Comparison of ENCODE assay signal across 12 cellular contexts in genomic region chr14:55762595-55763232, GRCh38.
DNase-seq lines count a peak whose midpoint lies in the region; ATAC-seq and TF ChIP-seq lines count a peak whose summit lies in the region.
"Had no signal": no experiment of that assay in that cellular context is flagged by ENCODE, and none has a peak within 500 bp of the region (broad histone marks: within the 10 kb centered on the region; RNA-seq: fewer than 3 reads in every experiment).

No MANE protein-coding gene starts in this region.

- peak; percentile 62 to 83 for ATAC-seq in activated T-cell treated with anti-CD3 and anti-CD28 coated beads, Interleukin-2, amount 50 U/mL, for 72 hours (replicated peaks in 1 of 2)
- ATAC-seq in GM21619 (IDR thresholded peaks at IDR 0.05; ENCODE audit: unreplicated experiment) = peak; percentile 78
- ATAC-seq in HG03442 (IDR thresholded peaks at IDR 0.05; ENCODE audit: unreplicated experiment) = peak; percentile 55

- peaks cover 0 to 2% of the 10 kb centered on the region in 2 donors for H3K9me3 Mint-ChIP-seq in activated T-cell treated with anti-CD3 and anti-CD28 coated beads, Interleukin-2, amount 50 U/mL, for 72 hours
- peaks cover 0 to 3% of the 10 kb centered on the region in 2 experiments; a peak in 1 of 5 replicates for H3K9me3 Mint-ChIP-seq in H9
- H3K9me3 Mint-ChIP-seq: dendritic cell treated with granulocyte-macrophage colony-stimulating factor and Interleukin-4, amounts not matched to agents 40 ng/mL and 50 ng/mL, for 4 days had no signal

- peaks cover 0 to 1% of the 10 kb centered on the region in 2 donors for H3K36me3 Mint-ChIP-seq in activated T-cell treated with anti-CD3 and anti-CD28 coated beads, Interleukin-2, amount 50 U/mL, for 72 hours (ENCODE audit: insufficient read depth in 2 of 2)
- H3K36me3 Mint-ChIP-seq in H9 (ENCODE audit: insufficient read depth in 1 of 3, low read depth in 3 of 3) = no peaks in the 10 kb centered on the region

- H3K36me3 ChIP-seq in neuronal stem cell (replicated peaks in 1 of 2; ENCODE audit: control insufficient read depth in 2 of 2, insufficient read depth in 2 of 2, low read length in 2 of 2) = no peaks in the 10 kb centered on the region
- H3K36me3 ChIP-seq in left ventricle myocardium inferior = no peaks in the 10 kb centered on the region

- H2BK12ac ChIP-seq in neuronal stem cell (ENCODE audit: low read length) = no peak overlapping the region
- H2BK12ac ChIP-seq in H9 (ENCODE audit: insufficient read length, low read depth, low read length) = no peak overlapping the region

- H3K79me2 ChIP-seq in H9 (ENCODE audit: insufficient read depth, low read length) = no peaks in the 10 kb centered on the region

- peak in 1 of 2 donors; percentile 8 for DNase-seq in activated T-cell treated with anti-CD3 and anti-CD28 coated beads, Interleukin-2, amount 50 U/mL, for 72 hours
- DNase-seq in activated T-cell treated with anti-CD3 and anti-CD28 coated beads, Interleukin-2, amount 50 U/mL, for 48 hours = no peak
- DNase-seq in neuronal stem cell (ENCODE audit: low spot score) (no peak), left ventricle myocardium inferior (no peak), H9 (no peak)
- DNase-seq in stimulated activated CD4-positive, alpha-beta T cell treated with anti-CD3 and anti-CD28 coated beads, Interleukin-1b, Interleukin-23, amount 100 ng/mL, for 48 hours = no peak
- DNase-seq: mesendoderm, NCI-H2227 treated with DMSO at 0.1 percent for 48 hours, posterior cingulate gyrus had no signal

- intact Hi-C loops in left ventricle myocardium inferior (cut with micrococcal nuclease) = no loop called here

- H3K23me2 ChIP-seq in H9 (ENCODE audit: insufficient read length, low read depth, low read length, poor library complexity, severe bottlenecking) = no peaks in the 10 kb centered on the region

- H3K4me1 ChIP-seq in neuronal stem cell (ENCODE audit: control insufficient read depth in 2 of 2, insufficient read depth in 1 of 2, low read depth in 1 of 2, low read length in 2 of 2) (peaks cover 7 to 12% of the 10 kb centered on the region in 2 donors), left ventricle myocardium inferior (no peaks in the 10 kb centered on the region), H9 (ENCODE audit: insufficient read depth, low read length) (peaks cover 5% of the 10 kb centered on the region; the same call in 1 of the 2 replicates)

- H2BK15ac ChIP-seq in neuronal stem cell (ENCODE audit: low read length) (no peak overlapping the region), H9 (ENCODE audit: low read depth, low read length) (no peak overlapping the region)

- no peak overlapping the region for H4K8ac ChIP-seq in neuronal stem cell (ENCODE audit: low read depth, low read length)
- no peak overlapping the region for H4K8ac ChIP-seq in H9 (replicated peaks; ENCODE audit: insufficient read length, low read depth, low read length)

- no CpG with 5 or more reads among the region's 5 CpGs for WGBS in neuronal stem cell (ENCODE audit: extremely low coverage in 2 of 2, insufficient read length in 2 of 2, insufficient replicate concordance in 1 of 2), 2 donors
- no CpG with 5 or more reads among the region's 5 CpGs for WGBS in H9 (ENCODE audit: extremely low coverage, insufficient read length, low lambda C conversion rate)

- H3K4ac ChIP-seq in neuronal stem cell (ENCODE audit: low read length) (no peak overlapping the region), H9 (ENCODE audit: low read depth, low read length) (no peak overlapping the region)

- H3K4me2 ChIP-seq in neuronal stem cell (ENCODE audit: insufficient read depth, low read length, poor library complexity, severe bottlenecking) = no peak overlapping the region
- no peak overlapping the region for H3K4me2 ChIP-seq in H9 (ENCODE audit: insufficient read depth, insufficient read length, low read length)

- peak overlapping the region; percentile 72 for H3K27ac Mint-ChIP-seq in activated T-cell treated with anti-CD3 and anti-CD28 coated beads, Interleukin-2, amount 50 U/mL, for 72 hours
- H3K27ac Mint-ChIP-seq in H9 = no peak overlapping the region
- H3K27ac Mint-ChIP-seq: dendritic cell treated with granulocyte-macrophage colony-stimulating factor and Interleukin-4, amounts not matched to agents 40 ng/mL and 50 ng/mL, for 4 days had no signal

- no peak overlapping the region for H3K56ac ChIP-seq in H9 (ENCODE audit: insufficient read length, low read depth, low read length)

- H3K18ac ChIP-seq in neuronal stem cell (ENCODE audit: low read length) (no peak overlapping the region), H9 (ENCODE audit: insufficient read length, low read depth, low read length) (no peak overlapping the region)

- H3K79me1 ChIP-seq in neuronal stem cell (ENCODE audit: low read depth, low read length) (no peaks in the 10 kb centered on the region), H9 (ENCODE audit: insufficient read depth, low read depth, low read length, poor library complexity, severe bottlenecking) (no peaks in the 10 kb centered on the region)

- no peak overlapping the region for H3K27ac ChIP-seq in neuronal stem cell (replicated peaks; ENCODE audit: low read length)
- no peak overlapping the region for H3K27ac ChIP-seq in left ventricle myocardium inferior (replicated peaks)
- no peak overlapping the region for H3K27ac ChIP-seq in H9 (ENCODE audit: insufficient read length, low read depth, low read length)

- no peak overlapping the region for H3T11ph ChIP-seq in H9 (ENCODE audit: low read length)

- H2BK120ac ChIP-seq in neuronal stem cell (ENCODE audit: low read depth, low read length) (no peak overlapping the region), H9 (ENCODE audit: low read depth, low read length, poor library complexity, severe bottlenecking) (no peak overlapping the region)

- H3K9ac ChIP-seq in neuronal stem cell (ENCODE audit: low read depth, low read length, poor library complexity) (no peak overlapping the region), H9 (ENCODE audit: extremely low read depth, insufficient read length, low read length) (no peak overlapping the region)

- H2AFZ ChIP-seq in neuronal stem cell (ENCODE audit: low read length) (peak overlapping the region; percentile 18), H9 (ENCODE audit: low read length) (no peak overlapping the region)

- H3K27me3 Mint-ChIP-seq in activated T-cell treated with anti-CD3 and anti-CD28 coated beads, Interleukin-2, amount 50 U/mL, for 72 hours (ENCODE audit: low read depth) = peaks cover 5% of the 10 kb centered on the region
- H3K27me3 Mint-ChIP-seq in H9 (ENCODE audit: low read depth) = no peaks in the 10 kb centered on the region; the same call in 1 of the 2 replicates

- H4K91ac ChIP-seq in neuronal stem cell (ENCODE audit: low read depth, low read length, poor library complexity) (no peak overlapping the region), H9 (ENCODE audit: insufficient read length, low read depth, low read length) (no peak overlapping the region)

- H2BK20ac ChIP-seq in H9 (ENCODE audit: low read depth, low read length, poor library complexity, severe bottlenecking) = no peak overlapping the region

- no peaks in the 10 kb centered on the region for H3K9me3 ChIP-seq in neuronal stem cell (replicated peaks in 1 of 2; ENCODE audit: control insufficient read depth in 2 of 2, insufficient read depth in 1 of 2, low read depth in 1 of 2, low read length in 2 of 2)
- no peaks in the 10 kb centered on the region for H3K9me3 ChIP-seq in left ventricle myocardium inferior (replicated peaks)
- no peaks in the 10 kb centered on the region for H3K9me3 ChIP-seq in H9 (ENCODE audit: control insufficient read depth, low read depth, low read length)

- peak overlapping the region; percentile 45 to 65 for H3K4me3 Mint-ChIP-seq in activated T-cell treated with anti-CD3 and anti-CD28 coated beads, Interleukin-2, amount 50 U/mL, for 72 hours
- peak overlapping the region in 1 of 2 experiments; percentile 27; a peak in 1 of 5 replicates for H3K4me3 Mint-ChIP-seq in H9
- H3K4me3 Mint-ChIP-seq: dendritic cell treated with granulocyte-macrophage colony-stimulating factor and Interleukin-4, amounts not matched to agents 40 ng/mL and 50 ng/mL, for 4 days had no signal

- TF ChIP-seq CTCF in left ventricle myocardium inferior (IDR thresholded peaks at IDR 0.05; ENCODE audit: borderline replicate concordance) = no peak
- TF ChIP-seq CTCF in H9 (conservative IDR thresholded peaks at IDR 0.05) = no peak

- H2BK5ac ChIP-seq in neuronal stem cell (ENCODE audit: low read length) (no peak overlapping the region), H9 (ENCODE audit: insufficient read length, low read length) (no peak overlapping the region)

- no peak overlapping the region for H4K5ac ChIP-seq in H9 (ENCODE audit: insufficient read length, low read depth, low read length)

- H3K14ac ChIP-seq in neuronal stem cell (ENCODE audit: low read length) = no peak overlapping the region
- no peak overlapping the region for H3K14ac ChIP-seq in H9 (ENCODE audit: insufficient read depth, low read length)

- H3K27me3 ChIP-seq in neuronal stem cell (ENCODE audit: control insufficient read depth in 3 of 3, insufficient read depth in 3 of 3, low read depth in 1 of 3, low read length in 3 of 3) (no peaks in the 10 kb centered on the region), left ventricle myocardium inferior (ENCODE audit: low read depth) (no peaks in the 10 kb centered on the region), H9 (ENCODE audit: insufficient read depth, low read length) (no peaks in the 10 kb centered on the region)

- H2AK5ac ChIP-seq in neuronal stem cell (ENCODE audit: low read depth, low read length) (no peak overlapping the region), H9 (ENCODE audit: insufficient read length, low read length) (no peak overlapping the region)

- H3K23ac ChIP-seq in neuronal stem cell (ENCODE audit: low read depth, low read length, poor library complexity) (no peak overlapping the region), H9 (ENCODE audit: insufficient read length, low read depth, low read length) (no peak overlapping the region)

- no peaks in the 10 kb centered on the region for H3K4me1 Mint-ChIP-seq in activated T-cell treated with anti-CD3 and anti-CD28 coated beads, Interleukin-2, amount 50 U/mL, for 72 hours (ENCODE audit: low read depth)
- H3K4me1 Mint-ChIP-seq in H9 = peaks cover 28 to 32% of the 10 kb centered on the region in 2 experiments

- H4K20me1 ChIP-seq in H9 (ENCODE audit: control insufficient read depth, insufficient read depth, insufficient read length) = no peaks in the 10 kb centered on the region

- no peak overlapping the region for H3K4me3 ChIP-seq in neuronal stem cell (ENCODE audit: low read length in 2 of 2)
- H3K4me3 ChIP-seq in left ventricle myocardium inferior = no peak overlapping the region
